In the genomic region with DNA sequence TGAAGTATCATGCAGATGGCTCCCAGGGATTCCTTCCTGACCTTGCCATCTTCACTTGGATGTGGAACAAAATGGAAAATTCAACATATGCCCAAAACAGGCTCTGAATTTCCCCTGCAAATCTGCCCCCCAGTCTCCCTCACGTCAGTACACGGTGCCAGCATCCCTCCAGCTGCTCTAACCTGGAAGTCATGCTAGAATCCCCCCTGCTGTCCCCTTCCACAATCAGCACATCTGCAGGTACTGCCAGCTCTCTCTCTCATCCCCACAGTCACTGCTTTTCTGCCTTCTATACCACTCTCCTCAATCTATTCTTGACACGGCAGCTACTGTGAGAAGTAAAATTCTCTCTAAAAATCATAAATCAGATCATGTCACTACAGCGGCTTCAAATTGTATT, we compare ENCODE assay signal across 1 cellular context.
TF ChIP-seq lines count a peak whose summit lies in the region.

No MANE protein-coding gene starts in this region.

TF ChIP-seq in endothelial cell of umbilical vein, 7 proteins besides CTCF, POLR2A, EP300 and RAD21:
- TF ChIP-seq FOS (IDR thresholded peaks at IDR 0.05; ENCODE audit: borderline replicate concordance, insufficient read depth, low read length) (no peak), EZH2 (IDR thresholded peaks at IDR 0.05; ENCODE audit: borderline replicate concordance, low read depth, low read length, severe bottlenecking) (no peak), JUN (IDR thresholded peaks at IDR 0.05; ENCODE audit: borderline replicate concordance, insufficient read depth, insufficient read length, low read depth) (no peak), MYC (IDR thresholded peaks at IDR 0.05; ENCODE audit: low read depth, low read length) (no peak), POLR2AphosphoS5 (IDR thresholded peaks at IDR 0.05; ENCODE audit: insufficient read depth, low read depth, low read length) (no peak), GATA2 (IDR thresholded peaks at IDR 0.05; ENCODE audit: insufficient read depth, insufficient read length, low read depth, low read length) (no peak)
